In the genomic region with DNA sequence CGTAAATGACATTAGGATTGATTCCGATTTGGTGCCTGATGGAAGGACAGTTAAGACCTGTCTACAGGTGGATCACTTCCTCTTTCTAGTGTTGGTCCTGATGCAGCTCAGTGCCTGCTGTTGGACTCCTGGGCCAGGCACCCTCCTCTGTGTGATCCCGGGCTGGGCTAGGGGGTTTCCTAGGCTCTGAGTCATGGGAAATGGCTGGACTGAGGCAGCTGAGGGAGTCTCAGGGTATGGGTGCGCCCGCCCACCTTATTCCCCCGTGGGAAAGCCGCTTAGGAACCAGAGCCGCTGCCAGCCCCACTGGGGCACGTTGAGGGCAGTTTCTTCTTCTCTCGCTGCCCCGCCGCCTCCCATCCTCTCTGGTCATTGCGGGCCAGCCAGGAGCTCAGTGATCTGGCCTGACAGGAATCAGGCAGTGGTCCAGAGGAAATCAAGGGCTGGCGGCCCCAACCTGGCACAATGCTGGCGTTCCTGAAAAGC, we compare ENCODE assay signal across 9 cellular contexts. TPM values are rescaled to one million over a fixed set of nuclear protein-coding genes. Genes with fewer than 3 reads are reported as not detected.
DNase-seq lines count a peak whose midpoint lies in the region; ATAC-seq and TF ChIP-seq lines count a peak whose summit lies in the region.
"Had no signal": no experiment of that assay in that cellular context is flagged by ENCODE, and none has a peak within 500 bp of the region (broad histone marks: within the 10 kb centered on the region; RNA-seq: fewer than 3 reads in every experiment).

No MANE protein-coding gene starts in this region.

- no peaks in the 10 kb centered on the region for H3K9me3 ChIP-seq in endodermal cell (ENCODE audit: control insufficient read depth, low read length)
- no peaks in the 10 kb centered on the region for H3K9me3 ChIP-seq in stomach
- H3K9me3 ChIP-seq in esophagus squamous epithelium: no peaks in the 10 kb centered on the region

- H3K36me3 ChIP-seq in endodermal cell (ENCODE audit: control insufficient read depth, insufficient read depth, low read length) (peaks cover 4% of the 10 kb centered on the region), stomach (peaks cover 0 to 43% (median 35%) of the 10 kb centered on the region in 4 donors), esophagus squamous epithelium (peaks cover 0 to 30% (median 0%) of the 10 kb centered on the region in 3 donors)

- TF ChIP-seq EP300 in stomach (IDR thresholded peaks at IDR 0.05): no peak

- H3K27ac ChIP-seq in endodermal cell (ENCODE audit: low read depth, low read length) (no peak overlapping the region), stomach (no peak overlapping the region), esophagus squamous epithelium (no peak overlapping the region)

- no peak for TF ChIP-seq POLR2A in stomach (IDR thresholded peaks at IDR 0.05)
- no peak for TF ChIP-seq POLR2A in esophagus squamous epithelium (IDR thresholded peaks at IDR 0.05)

- H3K4me3 ChIP-seq in endodermal cell (ENCODE audit: low read length): no peak overlapping the region
- H3K4me3 ChIP-seq in stomach: no peak overlapping the region
- peak overlapping the region in 1 of 4 donors; percentile 2 for H3K4me3 ChIP-seq in esophagus squamous epithelium

- no peaks in the 10 kb centered on the region for H3K4me1 ChIP-seq in endodermal cell (ENCODE audit: control insufficient read depth, insufficient read depth, low read length)
- H3K4me1 ChIP-seq in stomach: peaks cover 33 to 77% (median 43%) of the 10 kb centered on the region in 4 donors
- peaks cover 6 to 73% (median 32%) of the 10 kb centered on the region in 3 donors for H3K4me1 ChIP-seq in esophagus squamous epithelium

- peaks cover 100% of the 10 kb centered on the region for H3K4me1 Mint-ChIP-seq in activated naive CD4-positive, alpha-beta T cell treated with anti-CD3 and anti-CD28 coated beads for 36 hours (ENCODE audit: low read depth)
- peaks cover 8% of the 10 kb centered on the region for H3K4me1 Mint-ChIP-seq in endodermal cell

- CTCF ChIA-PET in activated naive CD4-positive, alpha-beta T cell treated with anti-CD3 and anti-CD28 coated beads for 36 hours (lab: Charles Lee): interaction anchor here (1.3 to 25.4 kb wide), 4 partner anchors 7 to 86 kb away, joined by 3 to 437 read pairs (median 353); a partner anchor contains a TSS

- H3K4me3 Mint-ChIP-seq in activated naive CD4-positive, alpha-beta T cell treated with anti-CD3 and anti-CD28 coated beads for 36 hours: peak overlapping the region; percentile 79
- H3K4me3 Mint-ChIP-seq in endodermal cell: no peak overlapping the region

- H3K9me3 Mint-ChIP-seq in activated naive CD4-positive, alpha-beta T cell treated with anti-CD3 and anti-CD28 coated beads for 36 hours: no peaks in the 10 kb centered on the region
- H3K9me3 Mint-ChIP-seq in endodermal cell: no peaks in the 10 kb centered on the region

- H3K27me3 ChIP-seq in endodermal cell (ENCODE audit: control insufficient read depth, insufficient read depth, low read length, poor library complexity, severe bottlenecking) (no peaks in the 10 kb centered on the region), stomach (no peaks in the 10 kb centered on the region), esophagus squamous epithelium (no peaks in the 10 kb centered on the region)

- H3K27ac Mint-ChIP-seq in activated naive CD4-positive, alpha-beta T cell treated with anti-CD3 and anti-CD28 coated beads for 36 hours: peak overlapping the region; percentile 90
- H3K27ac Mint-ChIP-seq in endodermal cell: peak overlapping the region; percentile 48

- TF ChIP-seq CTCF in endodermal cell (conservative IDR thresholded peaks at IDR 0.05): no peak
- no peak for TF ChIP-seq CTCF in stomach (IDR thresholded peaks at IDR 0.05)
- TF ChIP-seq CTCF in esophagus squamous epithelium (IDR thresholded peaks at IDR 0.05): no peak

- no peak overlapping the region for H3K9ac ChIP-seq in endodermal cell (ENCODE audit: extremely low read depth, low read length, poor library complexity, severe bottlenecking)

- no peaks in the 10 kb centered on the region for H3K27me3 Mint-ChIP-seq in activated naive CD4-positive, alpha-beta T cell treated with anti-CD3 and anti-CD28 coated beads for 36 hours (ENCODE audit: low read depth)
- H3K27me3 Mint-ChIP-seq in endodermal cell (ENCODE audit: insufficient read depth): no peaks in the 10 kb centered on the region

- H3K36me3 Mint-ChIP-seq in activated naive CD4-positive, alpha-beta T cell treated with anti-CD3 and anti-CD28 coated beads for 36 hours (ENCODE audit: low read depth): peaks cover 52% of the 10 kb centered on the region
- peaks cover 12% of the 10 kb centered on the region for H3K36me3 Mint-ChIP-seq in endodermal cell (ENCODE audit: low read depth)

- peak; percentile 81 for DNase-seq in activated naive CD4-positive, alpha-beta T cell treated with anti-CD3 and anti-CD28 coated beads for 36 hours
- no peak for DNase-seq in activated naive CD4-positive, alpha-beta T cell treated with anti-CD3 and anti-CD28 coated beads, Interleukin-2, amount 50 U/mL, for 16 hours
- DNase-seq in T follicular helper cell (ENCODE audit: low read depth) (peak; percentile 62), endodermal cell (no peak), stomach (peak; percentile 49), NCI-H1417 treated with DMSO at 0.1 percent for 48 hours (lab: John Stamatoyannopoulos, UW) (no peak), esophagus squamous epithelium (lab: John Stamatoyannopoulos, UW) (no peak)
- DNase-seq: islet precursor cell had no signal

- ATAC-seq in HG03095 (IDR thresholded peaks at IDR 0.05; ENCODE audit: unreplicated experiment): no peak

- 90 to 95% methylated on average over 5 to 15 of the region's 15 CpGs for WGBS in endodermal cell (ENCODE audit: insufficient coverage in 1 of 2, insufficient read length in 1 of 2), 2 experiments
- WGBS in stomach, 5 donors: 44 to 64% (median 59%) methylated on average over 15 of the region's 15 CpGs
- WGBS in esophagus squamous epithelium, 2 donors: 26 to 85% methylated on average over 3 to 5 of the region's 15 CpGs

- intact Hi-C loops in activated naive CD4-positive, alpha-beta T cell treated with anti-CD3 and anti-CD28 coated beads for 36 hours (cut with micrococcal nuclease): loop anchor here (1.0 kb wide), 1 partner anchor 8 kb away; no protein-coding TSS in a partner anchor
- intact Hi-C loops in stomach (cut with DNase I; ENCODE audit: low total_unique reads): no loop called here
- intact Hi-C loops in esophagus squamous epithelium (cut with DNase I): no loop called here

RNA-seq across cellular contexts. Expression of a gene that starts 12.9 kb away (rescaled TPM):
- 10 to 100 TPM; 87.9 to 92.3 TPM for total RNA-seq in activated naive CD4-positive, alpha-beta T cell treated with anti-CD3 and anti-CD28 coated beads for 36 hours
- 10 to 100 TPM; 14.9 to 19.4 TPM for total RNA-seq in endodermal cell
- polyA plus RNA-seq in endodermal cell (2013, experiment 1 of 2): 9.0 TPM
- polyA plus RNA-seq in endodermal cell (2013, experiment 2 of 2): 8.9 TPM
- total RNA-seq in stomach: 10 to 100 TPM in 1 of 5 donors, 1 to 10 TPM in 3, not detected in 1; 4.6 to 13.3 (median 7.6) TPM
- 1 to 10 TPM; 3.7 to 8.0 (median 5.0) TPM for polyA plus RNA-seq in stomach
- 1 to 10 TPM; 1.9 to 7.6 (median 2.8) TPM for total RNA-seq in esophagus squamous epithelium

RNA-seq across cellular contexts. Expression of a gene that starts 49.3 kb away (rescaled TPM):
- total RNA-seq in activated naive CD4-positive, alpha-beta T cell treated with anti-CD3 and anti-CD28 coated beads for 36 hours: 100 to 1,000 TPM; 307 to 309 TPM
- total RNA-seq in endodermal cell: 100 to 1,000 TPM; 357 to 427 TPM
- 626 TPM for polyA plus RNA-seq in endodermal cell (2013, experiment 1 of 2)
- 605 TPM for polyA plus RNA-seq in endodermal cell (2013, experiment 2 of 2)
- total RNA-seq in stomach: 100 to 1,000 TPM in 3 of 5 donors, 10 to 100 TPM in 2; 18.1 to 163 (median 126) TPM
- polyA plus RNA-seq in stomach: 100 to 1,000 TPM; 233 to 590 (median 480) TPM
- total RNA-seq in esophagus squamous epithelium: 100 to 1,000 TPM; 159 to 260 (median 208) TPM

Comparison
In these comparisons a context has a peak if more than half of its experiments do, and no peak if none do; other contexts are left out.
1. DNase-seq: peak in activated naive CD4-positive, alpha-beta T cell treated with anti-CD3 and anti-CD28 coated beads for 36 hours (single experiment), T follicular helper cell (single experiment) and stomach (single experiment); none in activated naive CD4-positive, alpha-beta T cell treated with anti-CD3 and anti-CD28 coated beads, Interleukin-2, amount 50 U/mL, for 16 hours (single experiment), endodermal cell (single experiment), NCI-H1417 treated with DMSO at 0.1 percent for 48 hours (single experiment) and esophagus squamous epithelium (single experiment).
2. RNA of a gene that starts 12.9 kb away (total RNA-seq): 87.9 to 92.3 TPM in activated naive CD4-positive, alpha-beta T cell treated with anti-CD3 and anti-CD28 coated beads for 36 hours; 14.9 to 19.4 TPM in endodermal cell, 4.6 to 13.3 TPM in stomach and 1.9 to 7.6 TPM in esophagus squamous epithelium; every median in the first group is over 4 times any median in the second.